In genomic region chr6:39079197-39079596, GRCh38 we compare ENCODE assay signal across 12 cellular contexts. TPM values are rescaled to one million over a fixed set of nuclear protein-coding genes. Genes with fewer than 3 reads are reported as not detected.
"Had no signal": no experiment of that assay in that cellular context is flagged by ENCODE, and none has a peak within 500 bp of the region (broad histone marks: within the 10 kb centered on the region; RNA-seq: fewer than 3 reads in every experiment).

No MANE protein-coding gene starts in this region.

- ATAC-seq: HCT116, HepG2 had no signal

- H3K9ac ChIP-seq: GM23248, KMS-11 had no signal

- H3K4me3 ChIP-seq: GM23248, HAP-1 had no signal

- DNase-seq: GM23248, GOT3, HFFc6, KBM-7 had no signal

- H3K9me3 Mint-ChIP-seq: HFFc6, IgD-negative memory B cell had no signal

- H3K4me3 Mint-ChIP-seq: HFFc6, IgD-negative memory B cell had no signal

- H3K27ac ChIP-seq: GM23248, HL-60, KMS-11 had no signal

- H3K27ac Mint-ChIP-seq: HFFc6, IgD-negative memory B cell had no signal

- H3K4me2 ChIP-seq: KMS-11 had no signal

- H3K36me3 ChIP-seq: HAP-1 had no signal

- H2AFZ ChIP-seq: GM23248 had no signal

- FAIRE-seq: H54, HepG2 had no signal

- H3K9me3 ChIP-seq: HAP-1 had no signal

- H3K4me1 ChIP-seq: HAP-1 had no signal

RNA-seq across cellular contexts. Expression of gene GLP1R, which starts 30.6 kb away (rescaled TPM):
- total RNA-seq: GM23248, HepG2, HFFc6, HT1080 had no signal
- polyA plus RNA-seq: GM23248, HepG2, IgD-negative memory B cell had no signal
